In the genomic region with DNA sequence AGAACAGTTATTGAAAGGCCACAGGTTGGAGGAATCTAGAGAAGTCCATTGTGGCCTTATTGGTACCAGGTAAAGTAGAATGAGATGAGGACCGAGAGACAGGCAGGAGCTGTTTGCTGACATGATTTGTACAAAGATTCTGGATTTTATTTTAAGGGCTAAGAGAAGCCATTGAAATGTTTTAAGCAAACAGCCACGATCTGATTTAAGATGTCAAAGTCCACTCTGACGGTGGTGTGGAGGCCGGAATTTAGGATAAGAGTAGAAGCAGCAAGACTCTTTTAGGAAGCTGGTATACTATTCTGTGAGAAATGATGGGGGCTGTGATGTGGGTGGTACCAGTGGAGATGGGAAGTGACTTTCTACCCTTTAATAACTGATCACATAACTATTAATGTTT, we compare ENCODE assay signal across 34 cellular contexts.
DNase-seq lines count a peak whose midpoint lies in the region; ATAC-seq, FAIRE-seq and TF ChIP-seq lines count a peak whose summit lies in the region.
"Had no signal": no experiment of that assay in that cellular context is flagged by ENCODE, and none has a peak within 500 bp of the region (broad histone marks: within the 10 kb centered on the region; RNA-seq: fewer than 3 reads in every experiment).

No MANE protein-coding gene starts in this region.

- H3K79me2 ChIP-seq in HepG2 (ENCODE audit: insufficient read depth, low read length), result no peaks in the 10 kb centered on the region

- TF ChIP-seq CTCF in HepG2 (CRISPR knock-in tag; IDR thresholded peaks at IDR 0.05) (no peak), liver (IDR thresholded peaks at IDR 0.05; ENCODE audit: low read depth, low read length, missing input control) (no peak), right lobe of liver (IDR thresholded peaks at IDR 0.05) (no peak), BE2C (IDR thresholded peaks at IDR 0.05; ENCODE audit: low read depth, low read length) (no peak)

- TF ChIP-seq RAD21 in HepG2 (CRISPR knock-in tag; IDR thresholded peaks at IDR 0.05), result no peak
- no peak for TF ChIP-seq RAD21 in liver (IDR thresholded peaks at IDR 0.05)

- H3K4me3 ChIP-seq in HepG2 (replicated peaks in 1 of 3; ENCODE audit: insufficient read depth in 1 of 3, low read depth in 2 of 3, low read length in 3 of 3), result no peak overlapping the region
- H3K4me3 ChIP-seq in liver (ENCODE audit: low read depth in 1 of 3, low read length in 3 of 3), result no peak overlapping the region
- no peak overlapping the region for H3K4me3 ChIP-seq in right lobe of liver
- H3K4me3 ChIP-seq in BE2C (ENCODE audit: low read depth, low read length), result no peak overlapping the region
- H3K4me3 ChIP-seq: A549; BLaER1; BLaER1 treated with 17β-estradiol and CSF1 and Interleukin-3, amounts not matched to agents 10 nM and 100 nM had no signal

- H3K27ac ChIP-seq in HepG2 (ENCODE audit: extremely low read length, insufficient read depth, low read length) (no peak overlapping the region), liver (ENCODE audit: low read depth in 1 of 2, low read length in 2 of 2) (no peak overlapping the region), right lobe of liver (peak overlapping the region in 2 of 3 donors; percentile 34 to 41)
- H3K27ac ChIP-seq: 22Rv1; A549; BLaER1; BLaER1 treated with 17β-estradiol and CSF1 and Interleukin-3, amounts not matched to agents 10 nM and 100 nM; C4-2B had no signal

- POLR2A ChIA-PET in HepG2 (lab: Yijun Ruan, JAX), result no interaction called here

- H4K20me1 ChIP-seq in HepG2 (ENCODE audit: insufficient read depth, low read length), result no peaks in the 10 kb centered on the region
- H4K20me1 ChIP-seq: BLaER1; BLaER1 treated with 17β-estradiol and CSF1 and Interleukin-3, amounts not matched to agents 10 nM and 100 nM had no signal

- TF ChIP-seq EP300 in HepG2 (IDR thresholded peaks at IDR 0.05; ENCODE audit: low read depth in 2 of 2, low read length in 2 of 2) (no peak), HepG2 (CRISPR knock-in tag; IDR thresholded peaks at IDR 0.05; ENCODE audit: borderline replicate concordance) (no peak)

- WGBS in HepG2 (ENCODE audit: low lambda C conversion rate), result 4% methylated on average over 4 of the region's 4 CpGs
- WGBS in liver, result 35% methylated on average over 4 of the region's 4 CpGs
- 29% methylated on average over 4 of the region's 4 CpGs for WGBS in right lobe of liver (ENCODE audit: insufficient coverage, low coverage, low lambda C conversion rate, missing lambda C conversion rate)

- no peaks in the 10 kb centered on the region for H3K27me3 ChIP-seq in HepG2 (ENCODE audit: control insufficient read depth in 1 of 2, insufficient read depth in 2 of 2, low read length in 2 of 2)
- H3K27me3 ChIP-seq in liver (ENCODE audit: control insufficient read depth in 4 of 4, insufficient read depth in 4 of 4, low read length in 3 of 4), result no peaks in the 10 kb centered on the region
- H3K27me3 ChIP-seq in right lobe of liver, result no peaks in the 10 kb centered on the region
- no peaks in the 10 kb centered on the region for H3K27me3 ChIP-seq in BE2C
- H3K27me3 ChIP-seq: BLaER1; BLaER1 treated with 17β-estradiol and CSF1 and Interleukin-3, amounts not matched to agents 10 nM and 100 nM had no signal

- H3K4me2 ChIP-seq in HepG2 (ENCODE audit: low read depth, low read length), result no peak overlapping the region
- H3K4me2 ChIP-seq: A549; BLaER1; BLaER1 treated with 17β-estradiol and CSF1 and Interleukin-3, amounts not matched to agents 10 nM and 100 nM had no signal

- CTCF ChIA-PET in HepG2 (lab: Yijun Ruan, JAX; ENCODE audit: low intra/inter-chr PET ratio, low total read pairs), result no interaction called here

- H3K36me3 ChIP-seq in HepG2 (replicated peaks in 1 of 2; ENCODE audit: control insufficient read depth in 1 of 2, insufficient read depth in 2 of 2, low read length in 2 of 2) (no peaks in the 10 kb centered on the region), liver (ENCODE audit: control insufficient read depth in 4 of 4, insufficient read depth in 3 of 4, low read depth in 1 of 4, low read length in 3 of 4) (no peaks in the 10 kb centered on the region), right lobe of liver (no peaks in the 10 kb centered on the region), BE2C (no peaks in the 10 kb centered on the region)
- H3K36me3 ChIP-seq: BLaER1 had no signal

- TF ChIP-seq POLR2A in HepG2 (IDR thresholded peaks at IDR 0.05; ENCODE audit: insufficient read depth in 1 of 2, low read depth in 2 of 2, low read length in 2 of 2), result no peak
- no peak for TF ChIP-seq POLR2A in right lobe of liver (IDR thresholded peaks at IDR 0.05)

- H2AFZ ChIP-seq in HepG2 (ENCODE audit: low read length), result no peak overlapping the region

- H3K9me3 ChIP-seq in HepG2 (ENCODE audit: low read length) (0 out of 2 replicates have a peak, but pooled peaks cover 4% of the 10 kb centered on the region), liver (ENCODE audit: control insufficient read depth in 4 of 4, low read length in 3 of 4) (no peaks in the 10 kb centered on the region), right lobe of liver (no peaks in the 10 kb centered on the region), BE2C (no peaks in the 10 kb centered on the region)
- H3K9me3 ChIP-seq: A549; BLaER1; BLaER1 treated with 17β-estradiol and CSF1 and Interleukin-3, amounts not matched to agents 10 nM and 100 nM; Caco-2 had no signal

- H3K9ac ChIP-seq in HepG2 (ENCODE audit: insufficient read depth, low read depth, low read length) (no peak overlapping the region), liver (ENCODE audit: low read depth in 1 of 2, low read length in 2 of 2) (no peak overlapping the region)
- H3K9ac ChIP-seq: BLaER1; BLaER1 treated with 17β-estradiol and CSF1 and Interleukin-3, amounts not matched to agents 10 nM and 100 nM had no signal

- BruUV-seq in HepG2 (replicated peaks; lab: Mats Ljungman, UMichigan), result no TSS peak

- DNase-seq in left lobe of liver (ENCODE audit: low spot score) (no peak), HepG2 (ENCODE audit: low spot score) (peak; percentile 0), right lobe of liver (no peak), NCI-H2029 treated with DMSO at 0.1 percent for 48 hours (lab: John Stamatoyannopoulos, UW) (no peak), NCI-H2081 treated with DMSO at 0.1 percent for 48 hours (lab: John Stamatoyannopoulos, UW) (no peak), BE2C (no peak)
- DNase-seq in activated CD4-positive, alpha-beta T cell treated with anti-CD3 and anti-CD28 coated beads, Interleukin-2, amount 50 U/mL, for 48 hours, result no peak
- DNase-seq: 8988T; ACHN; AML-193; C1 segment of cervical spinal cord; Caco-2; Calu3; CD4-positive, alpha-beta memory T cell; CD4-positive, alpha-beta T cell; CD4-positive, CD25-positive, alpha-beta regulatory T cell; CD8-positive, alpha-beta memory T cell; CD8-positive, alpha-beta T cell; COR-L47; DMS 273 treated with DMSO at 0.1 percent for 48 hours; DMS153; DMS53; DMS79; DMS79 treated with DMSO at 0.1 percent for 48 hours; DND-41; EL had no signal

- H3K4me1 ChIP-seq in HepG2 (ENCODE audit: insufficient read depth, low read length) (peaks cover 5% of the 10 kb centered on the region; the same call in 1 of the 2 replicates), liver (ENCODE audit: control insufficient read depth in 4 of 4, insufficient read depth in 4 of 4, low read length in 3 of 4) (peaks cover 4 to 22% (median 17%) of the 10 kb centered on the region in 4 donors), right lobe of liver (peaks cover 0 to 41% (median 9%) of the 10 kb centered on the region in 4 donors), BE2C (peaks cover 10% of the 10 kb centered on the region; the same call in 1 of the 2 replicates)
- H3K4me1 ChIP-seq: A549; BLaER1; BLaER1 treated with 17β-estradiol and CSF1 and Interleukin-3, amounts not matched to agents 10 nM and 100 nM; Caco-2 had no signal

- intact Hi-C loops in HepG2 (cut with micrococcal nuclease; ENCODE audit: unreplicated experiment), result no loop called here
- intact Hi-C loops in right lobe of liver (cut with DNase I), result no loop called here

- in situ Hi-C loops in HepG2 (cut with HindIII; ENCODE audit: extremely low pct_ligation_motif_present, low pct_unique_long_range_greater_than_20kb), result no loop called here

- FAIRE-seq in HepG2 (lab: Jason Lieb, UNC), result no peak
- FAIRE-seq: A204.1, A549, D721Med had no signal

- ATAC-seq in left lobe of liver (peak; percentile 81), HepG2 (no peak), right lobe of liver (peak; percentile 73 to 88 (median 76))
- ATAC-seq: A549; CD8-positive, alpha-beta T cell had no signal

TF ChIP-seq in HepG2, 621 proteins besides CTCF, POLR2A, EP300 and RAD21 (continues in another document):
- TF ChIP-seq, protein P1, sequence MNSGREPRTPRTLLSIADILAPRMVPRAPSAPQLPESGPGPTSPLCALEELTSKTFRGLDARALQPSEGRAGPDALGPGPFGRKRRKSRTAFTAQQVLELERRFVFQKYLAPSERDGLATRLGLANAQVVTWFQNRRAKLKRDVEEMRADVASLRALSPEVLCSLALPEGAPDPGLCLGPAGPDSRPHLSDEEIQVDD (CRISPR knock-in tag; IDR thresholded peaks at IDR 0.05; ENCODE audit: borderline replicate concordance), result no peak
- TF ChIP-seq ZFY (CRISPR knock-in tag; IDR thresholded peaks at IDR 0.05) (no peak), NCOA1 (CRISPR knock-in tag; IDR thresholded peaks at IDR 0.05) (no peak)

TF ChIP-seq in liver, 16 proteins besides CTCF, POLR2A, EP300 and RAD21 (continues in another document):
- TF ChIP-seq, protein P2, sequence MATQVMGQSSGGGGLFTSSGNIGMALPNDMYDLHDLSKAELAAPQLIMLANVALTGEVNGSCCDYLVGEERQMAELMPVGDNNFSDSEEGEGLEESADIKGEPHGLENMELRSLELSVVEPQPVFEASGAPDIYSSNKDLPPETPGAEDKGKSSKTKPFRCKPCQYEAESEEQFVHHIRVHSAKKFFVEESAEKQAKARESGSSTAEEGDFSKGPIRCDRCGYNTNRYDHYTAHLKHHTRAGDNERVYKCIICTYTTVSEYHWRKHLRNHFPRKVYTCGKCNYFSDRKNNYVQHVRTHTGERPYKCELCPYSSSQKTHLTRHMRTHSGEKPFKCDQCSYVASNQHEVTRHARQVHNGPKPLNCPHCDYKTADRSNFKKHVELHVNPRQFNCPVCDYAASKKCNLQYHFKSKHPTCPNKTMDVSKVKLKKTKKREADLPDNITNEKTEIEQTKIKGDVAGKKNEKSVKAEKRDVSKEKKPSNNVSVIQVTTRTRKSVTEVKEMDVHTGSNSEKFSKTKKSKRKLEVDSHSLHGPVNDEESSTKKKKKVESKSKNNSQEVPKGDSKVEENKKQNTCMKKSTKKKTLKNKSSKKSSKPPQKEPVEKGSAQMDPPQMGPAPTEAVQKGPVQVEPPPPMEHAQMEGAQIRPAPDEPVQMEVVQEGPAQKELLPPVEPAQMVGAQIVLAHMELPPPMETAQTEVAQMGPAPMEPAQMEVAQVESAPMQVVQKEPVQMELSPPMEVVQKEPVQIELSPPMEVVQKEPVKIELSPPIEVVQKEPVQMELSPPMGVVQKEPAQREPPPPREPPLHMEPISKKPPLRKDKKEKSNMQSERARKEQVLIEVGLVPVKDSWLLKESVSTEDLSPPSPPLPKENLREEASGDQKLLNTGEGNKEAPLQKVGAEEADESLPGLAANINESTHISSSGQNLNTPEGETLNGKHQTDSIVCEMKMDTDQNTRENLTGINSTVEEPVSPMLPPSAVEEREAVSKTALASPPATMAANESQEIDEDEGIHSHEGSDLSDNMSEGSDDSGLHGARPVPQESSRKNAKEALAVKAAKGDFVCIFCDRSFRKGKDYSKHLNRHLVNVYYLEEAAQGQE (IDR thresholded peaks at IDR 0.05), result peak; percentile 73
- TF ChIP-seq NR2F2 (IDR thresholded peaks at IDR 0.05) (no peak), SP1 (IDR thresholded peaks at IDR 0.05) (peak; percentile 78)

Comparison
In these comparisons a context has a peak if more than half of its experiments do, and no peak if none do; other contexts are left out.
1. H3K27ac ChIP-seq: peak in right lobe of liver (2 of 3); none in HepG2 (single experiment) and liver (0 of 2).